ENCODE assay signal across 8 cellular contexts in genomic region chr19:2166741-2167738, GRCh38. TPM values are rescaled to one million over a fixed set of nuclear protein-coding genes. Genes with fewer than 3 reads are reported as not detected.
DNase-seq lines count a peak whose midpoint lies in the region; ATAC-seq, FAIRE-seq and TF ChIP-seq lines count a peak whose summit lies in the region.

No MANE protein-coding gene starts in this region.

- DNase-seq in AG09319 (ENCODE audit: extremely low read depth, low read depth) (peak; percentile 59), H9 (peak; percentile 65), left ventricle myocardium superior (peak; percentile 93), small intestine (peak; percentile 70), A673 (ENCODE audit: low spot score) (no peak), NCI-H1436 (lab: John Stamatoyannopoulos, UW) (no peak)
- no peak for DNase-seq in effector CD4-positive, alpha-beta T cell

- H3K23me2 ChIP-seq in H9 (ENCODE audit: insufficient read length, low read depth, low read length, poor library complexity, severe bottlenecking): peaks cover 11% of the 10 kb centered on the region

- TF ChIP-seq CTCF in AG09319 (IDR thresholded peaks at IDR 0.05; ENCODE audit: low read depth, low read length): no peak
- no peak for TF ChIP-seq CTCF in H9 (conservative IDR thresholded peaks at IDR 0.05)
- TF ChIP-seq CTCF in A673 (conservative IDR thresholded peaks at IDR 0.05; ENCODE audit: low read depth, low read length): no peak

- H2BK12ac ChIP-seq in H9 (ENCODE audit: insufficient read length, low read depth, low read length): no peak overlapping the region

- no peak overlapping the region for H2BK5ac ChIP-seq in H9 (ENCODE audit: insufficient read length, low read length)

- no peaks in the 10 kb centered on the region for H3K27me3 Mint-ChIP-seq in H9 (ENCODE audit: low read depth)
- H3K27me3 Mint-ChIP-seq in activated T-helper 17 cell treated with anti-CD3 and anti-CD28 coated beads, Interleukin-2, amount 50 U/mL, for 72 hours: no peaks in the 10 kb centered on the region

- no peak overlapping the region for H3K56ac ChIP-seq in H9 (ENCODE audit: insufficient read length, low read depth, low read length)

- H3K36me3 Mint-ChIP-seq in H9 (ENCODE audit: insufficient read depth in 1 of 3, low read depth in 3 of 3): no peaks in the 10 kb centered on the region
- peaks cover 61% of the 10 kb centered on the region for H3K36me3 Mint-ChIP-seq in activated T-helper 17 cell treated with anti-CD3 and anti-CD28 coated beads, Interleukin-2, amount 50 U/mL, for 72 hours (ENCODE audit: low read depth)

- H4K91ac ChIP-seq in H9 (ENCODE audit: insufficient read length, low read depth, low read length): no peak overlapping the region

- peaks cover 35 to 55% of the 10 kb centered on the region in 2 experiments for H3K4me1 Mint-ChIP-seq in H9
- peaks cover 32% of the 10 kb centered on the region for H3K4me1 Mint-ChIP-seq in activated T-helper 17 cell treated with anti-CD3 and anti-CD28 coated beads, Interleukin-2, amount 50 U/mL, for 72 hours

- H3K4me2 ChIP-seq in H9 (ENCODE audit: insufficient read depth, insufficient read length, low read length): no peak overlapping the region

- no CpG with 5 or more reads among the region's 35 CpGs for WGBS in H9 (ENCODE audit: extremely low coverage, insufficient read length, low lambda C conversion rate)
- 39 to 51% (median 43%) methylated on average over 34 to 35 of the region's 35 CpGs for WGBS in small intestine, 3 donors

- H3K27ac ChIP-seq in H9 (ENCODE audit: insufficient read length, low read depth, low read length): no peak overlapping the region
- H3K27ac ChIP-seq in small intestine (ENCODE audit: low read depth in 1 of 2, low read length in 1 of 2): peak overlapping the region; percentile 92 to 97
- H3K27ac ChIP-seq in A673 (ENCODE audit: low read depth, low read length, poor library complexity, severe bottlenecking): no peak overlapping the region

- peak overlapping the region in 1 of 3 experiments; percentile 40; a peak in 2 of 7 replicates for H3K27ac Mint-ChIP-seq in H9
- H3K27ac Mint-ChIP-seq in activated T-helper 17 cell treated with anti-CD3 and anti-CD28 coated beads, Interleukin-2, amount 50 U/mL, for 72 hours: peak overlapping the region; percentile 94

- H2BK20ac ChIP-seq in H9 (ENCODE audit: low read depth, low read length, poor library complexity, severe bottlenecking): no peak overlapping the region

- ATAC-seq in activated T-helper 17 cell treated with anti-CD3 and anti-CD28 coated beads, Interleukin-2, amount 50 U/mL, for 72 hours (replicated peaks): no peak
- peak; percentile 59 for ATAC-seq in left ventricle myocardium superior

- no peaks in the 10 kb centered on the region for H3K27me3 ChIP-seq in H9 (ENCODE audit: insufficient read depth, low read length)
- H3K27me3 ChIP-seq in small intestine (ENCODE audit: control insufficient read depth in 2 of 2, insufficient read depth in 2 of 2, low read length in 2 of 2): no peaks in the 10 kb centered on the region
- H3K27me3 ChIP-seq in A673 (replicated peaks; ENCODE audit: insufficient read depth, low read depth, low read length, poor library complexity): no peaks in the 10 kb centered on the region

- H2BK15ac ChIP-seq in H9 (ENCODE audit: low read depth, low read length): no peak overlapping the region

- H3K9me3 Mint-ChIP-seq in H9: no peaks in the 10 kb centered on the region
- no peaks in the 10 kb centered on the region for H3K9me3 Mint-ChIP-seq in activated T-helper 17 cell treated with anti-CD3 and anti-CD28 coated beads, Interleukin-2, amount 50 U/mL, for 72 hours

- no peaks in the 10 kb centered on the region for H3K36me3 ChIP-seq in small intestine (ENCODE audit: control insufficient read depth in 2 of 2, insufficient read depth in 2 of 2, low read length in 2 of 2)
- H3K36me3 ChIP-seq in A673 (ENCODE audit: insufficient read depth, low read length, poor library complexity, severe bottlenecking): no peaks in the 10 kb centered on the region

- no peak overlapping the region for H3K14ac ChIP-seq in H9 (ENCODE audit: insufficient read depth, low read length)

- no peak overlapping the region for H3K23ac ChIP-seq in H9 (ENCODE audit: insufficient read length, low read depth, low read length)

- BruUV-seq in A673 (replicated peaks; lab: Mats Ljungman, UMichigan): no TSS peak

- H3K4me3 ChIP-seq in small intestine (ENCODE audit: low read depth in 1 of 2, low read length in 2 of 2) (no peak overlapping the region), A673 (ENCODE audit: low read depth, low read length, poor library complexity, severe bottlenecking) (no peak overlapping the region)

- no peaks in the 10 kb centered on the region for H4K20me1 ChIP-seq in H9 (ENCODE audit: control insufficient read depth, insufficient read depth, insufficient read length)

- H3K9me3 ChIP-seq in H9 (ENCODE audit: control insufficient read depth, low read depth, low read length): no peaks in the 10 kb centered on the region
- H3K9me3 ChIP-seq in small intestine (ENCODE audit: control insufficient read depth, low read depth): no peaks in the 10 kb centered on the region
- no peaks in the 10 kb centered on the region for H3K9me3 ChIP-seq in A673 (ENCODE audit: low read depth, low read length, poor library complexity, severe bottlenecking)

- H3K18ac ChIP-seq in H9 (ENCODE audit: insufficient read length, low read depth, low read length): no peak overlapping the region

- H4K5ac ChIP-seq in H9 (ENCODE audit: insufficient read length, low read depth, low read length): no peak overlapping the region

- no peak for FAIRE-seq in small intestine (lab: Jason Lieb, UNC)

- H3T11ph ChIP-seq in H9 (ENCODE audit: low read length): no peak overlapping the region

- H3K4me3 Mint-ChIP-seq in H9: peak overlapping the region; percentile 14 to 35; a peak in 2 of 5 replicates
- H3K4me3 Mint-ChIP-seq in activated T-helper 17 cell treated with anti-CD3 and anti-CD28 coated beads, Interleukin-2, amount 50 U/mL, for 72 hours: peak overlapping the region; percentile 94

- H3K4me1 ChIP-seq in H9 (ENCODE audit: insufficient read depth, low read length): peaks cover 9% of the 10 kb centered on the region; the same call in 1 of the 2 replicates
- peaks cover 16 to 34% of the 10 kb centered on the region in 2 donors for H3K4me1 ChIP-seq in small intestine (ENCODE audit: control insufficient read depth in 2 of 2, insufficient read depth in 1 of 2, low read depth in 1 of 2, low read length in 1 of 2)
- H3K4me1 ChIP-seq in A673 (ENCODE audit: insufficient read depth, low read length, poor library complexity, severe bottlenecking): peaks cover 35% of the 10 kb centered on the region

- CTCF ChIA-PET in A673 (lab: Charles Lee): no interaction called here

- no peak overlapping the region for H2AFZ ChIP-seq in H9 (ENCODE audit: low read length)

- POLR2A ChIA-PET in A673 (lab: Charles Lee; ENCODE audit: low non-redundant PET): no interaction called here

- H3K9ac ChIP-seq in H9 (ENCODE audit: extremely low read depth, insufficient read length, low read length): no peak overlapping the region

- H3K4ac ChIP-seq in H9 (ENCODE audit: low read depth, low read length): no peak overlapping the region

- peaks cover 11% of the 10 kb centered on the region for H3K79me1 ChIP-seq in H9 (ENCODE audit: insufficient read depth, low read depth, low read length, poor library complexity, severe bottlenecking)

- peaks cover 30% of the 10 kb centered on the region; the same call in 1 of the 2 replicates for H3K79me2 ChIP-seq in H9 (ENCODE audit: insufficient read depth, low read length)

- H2BK120ac ChIP-seq in H9 (ENCODE audit: low read depth, low read length, poor library complexity, severe bottlenecking): no peak overlapping the region

- H2AK5ac ChIP-seq in H9 (ENCODE audit: insufficient read length, low read length): no peak overlapping the region

- intact Hi-C loops in left ventricle myocardium superior (cut with micrococcal nuclease): no loop called here
- intact Hi-C loops in A673 (cut with micrococcal nuclease; ENCODE audit: unreplicated experiment): no loop called here

- no peak overlapping the region for H4K8ac ChIP-seq in H9 (replicated peaks; ENCODE audit: insufficient read length, low read depth, low read length)

RNA-seq across cellular contexts. Expression of gene DOT1L, which starts 3.3 kb away (rescaled TPM):
- total RNA-seq in H9 (2021) (78.5 and 81.6 TPM in 2 replicates), left ventricle myocardium superior (11.9 TPM), A673 (2021) (71.2 and 78.8 TPM in 2 replicates)
- 100 to 1,000 TPM in 1 of 2 donors, 10 to 100 TPM in 1; 76.6 to 114 TPM for total RNA-seq in activated T-helper 17 cell treated with anti-CD3 and anti-CD28 coated beads, Interleukin-2, amount 50 U/mL, for 72 hours
- 10 to 100 TPM; 15.1 to 22.8 (median 18.2) TPM for polyA plus RNA-seq in small intestine

RNA-seq across cellular contexts. Expression of gene AP3D1, which starts 15.7 kb away (rescaled TPM):
- 142 and 147 TPM in 2 replicates for total RNA-seq in H9 (2021)
- 100 to 1,000 TPM in 1 of 2 donors, 10 to 100 TPM in 1; 83.6 to 108 TPM for total RNA-seq in activated T-helper 17 cell treated with anti-CD3 and anti-CD28 coated beads, Interleukin-2, amount 50 U/mL, for 72 hours
- total RNA-seq in left ventricle myocardium superior: 78.2 TPM
- 10 to 100 TPM; 68.1 to 90.4 (median 89.4) TPM for polyA plus RNA-seq in small intestine
- total RNA-seq in A673 (2021): 148 and 154 TPM in 2 replicates

Comparison
In these comparisons a context has a peak if more than half of its experiments do, and no peak if none do; other contexts are left out.
1. DNase-seq: peak in AG09319 (single experiment), H9 (single experiment), left ventricle myocardium superior (single experiment) and small intestine (single experiment); none in A673 (single experiment), effector CD4-positive, alpha-beta T cell (single experiment) and NCI-H1436 (single experiment).
2. H3K27ac ChIP-seq: peak in small intestine (2 of 2); none in H9 (single experiment) and A673 (single experiment).